31 cellular contexts compared by ENCODE assay signal in genomic region chr1:220385158-220385557, GRCh38.
"Had no signal": no experiment of that assay in that cellular context is flagged by ENCODE, and none has a peak within 500 bp of the region (broad histone marks: within the 10 kb centered on the region; RNA-seq: fewer than 3 reads in every experiment).

No MANE protein-coding gene starts in this region.

- H3K9me3 ChIP-seq: ovary, testis, transverse colon, upper lobe of right lung, uterus had no signal

- ATAC-seq: natural killer cell; psoas muscle; right cardiac atrium; sciatic nerve; stimulated activated memory B cell treated with anti-CD40 and anti-IgM and Interleukin-4, amounts not matched to agents 10 μg/mL and 1 μg/mL and 100 μg/mL, for 72 hours; stimulated activated naive CD8-positive, alpha-beta T cell treated with anti-CD3 and anti-CD28 coated beads, Interleukin-15, amount 100 ng/mL, for 72 hours; stimulated activated naive CD8-positive, alpha-beta T cell treated with anti-CD3 and anti-CD28 coated beads, Interleukin-15, Interleukin-2, amounts not matched to agents 100 U/mL and 50 U/mL, for 24 hours; upper lobe of right lung had no signal

- H3K27ac Mint-ChIP-seq: natural killer cell; nephron; neural progenitor cell; progenitor cell of endocrine pancreas; stimulated activated memory B cell treated with anti-CD40 and anti-IgM and Interleukin-4, amounts not matched to agents 10 μg/mL and 1 μg/mL and 100 μg/mL, for 72 hours; stimulated activated naive CD8-positive, alpha-beta T cell treated with anti-CD3 and anti-CD28 coated beads, Interleukin-15, amount 100 ng/mL, for 72 hours; type B pancreatic cell had no signal

- H3K4me1 Mint-ChIP-seq: natural killer cell; nephron; stimulated activated memory B cell treated with anti-CD40 and anti-IgM and Interleukin-4, amounts not matched to agents 10 μg/mL and 1 μg/mL and 100 μg/mL, for 72 hours; stimulated activated naive CD8-positive, alpha-beta T cell treated with anti-CD3 and anti-CD28 coated beads, Interleukin-15, amount 100 ng/mL, for 72 hours had no signal

- DNase-seq: natural killer cell; occipital lobe; ovary; posterior cingulate gyrus; psoas muscle; right cardiac atrium; spleen; stimulated activated CD4-positive, alpha-beta T cell treated with anti-CD3 and anti-CD28 coated beads, Interleukin-12 subunit alpha, Interleukin-12 subunit beta, amount 100 ng/mL, for 4 hours; stimulated activated CD4-positive, alpha-beta T cell treated with anti-CD3 and anti-CD28 coated beads, Interleukin-1b, Interleukin-23, amount 100 ng/mL, for 48 hours; stimulated activated CD4-positive, alpha-beta T cell treated with anti-CD3 and anti-CD28 coated beads, Interleukin-4, amount 100 ng/mL, for 1 hour; stimulated activated CD4-positive, alpha-beta T cell treated with anti-CD3 and anti-CD28 coated beads, Interleukin-4, amount 100 ng/mL, for 4 hours; stimulated activated CD8-positive, alpha-beta memory T cell treated with anti-CD3 and anti-CD28 coated beads, Interleukin-4, amount 100 ng/mL, for 48 hours; stimulated activated naive CD4-positive, alpha-beta T cell; stimulated activated naive CD8-positive, alpha-beta T cell treated with anti-CD3 and anti-CD28 coated beads, Interleukin-15, amount 100 ng/mL, for 72 hours; stimulated activated naive CD8-positive, alpha-beta T cell treated with anti-CD3 and anti-CD28 coated beads, Interleukin-15, Interleukin-2, amounts not matched to agents 100 U/mL and 50 U/mL, for 24 hours; substantia nigra; testis; tibial artery; transverse colon; upper lobe of right lung; uterus had no signal

- H3K36me3 Mint-ChIP-seq: natural killer cell, neural progenitor cell, type B pancreatic cell had no signal

- H3K27me3 Mint-ChIP-seq: type B pancreatic cell had no signal

- H3K36me3 ChIP-seq: neural progenitor cell, ovary, spleen, suprapubic skin, tibial artery, transverse colon, upper lobe of right lung, uterus had no signal

- H3K4me3 Mint-ChIP-seq: natural killer cell; nephron; neural progenitor cell; stimulated activated memory B cell treated with anti-CD40 and anti-IgM and Interleukin-4, amounts not matched to agents 10 μg/mL and 1 μg/mL and 100 μg/mL, for 72 hours; stimulated activated naive CD8-positive, alpha-beta T cell treated with anti-CD3 and anti-CD28 coated beads, Interleukin-15, amount 100 ng/mL, for 72 hours; type B pancreatic cell had no signal

- H3K4me3 ChIP-seq: neural progenitor cell, ovary, psoas muscle, skin epidermis, smooth muscle cell, spleen, suprapubic skin, testis, tibial artery, transverse colon, upper lobe of right lung, uterus had no signal

- H3K27ac ChIP-seq: neural progenitor cell, ovary, parathyroid adenoma, psoas muscle, skin epidermis, spleen, suprapubic skin, testis, tibial artery, transverse colon, upper lobe of right lung, uterus had no signal

- H3K4me1 ChIP-seq: neural progenitor cell, parathyroid adenoma, psoas muscle, spleen, suprapubic skin, tibial artery, transverse colon, upper lobe of right lung, uterus had no signal
